Comparison of ENCODE assay signal across 20 cellular contexts in the genomic region with DNA sequence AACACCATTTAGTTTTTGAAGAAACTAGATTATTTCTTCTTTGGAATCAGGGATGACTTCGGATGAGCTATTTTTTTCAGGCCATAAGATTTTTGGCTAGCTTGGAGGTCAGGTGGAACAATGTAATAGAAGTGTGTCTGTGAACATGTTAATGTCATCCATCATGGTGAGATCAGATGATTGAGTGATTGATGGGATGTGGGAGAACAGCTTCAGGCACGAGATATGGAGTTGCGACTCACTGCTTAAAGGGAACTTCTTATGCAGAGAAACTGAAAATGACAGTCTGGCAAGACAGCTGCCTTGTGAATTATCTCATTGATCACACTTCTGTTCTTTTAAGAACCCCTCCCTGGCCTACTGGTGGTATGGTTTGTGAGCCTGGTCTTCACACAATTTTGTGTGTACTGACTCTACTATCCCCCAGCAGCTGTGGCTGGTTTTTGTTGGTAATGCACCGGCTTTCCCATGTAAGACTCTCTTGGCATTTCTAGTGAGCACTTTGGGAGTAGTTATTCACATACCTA.
"Had no signal": no experiment of that assay in that cellular context is flagged by ENCODE, and none has a peak within 500 bp of the region (broad histone marks: within the 10 kb centered on the region; RNA-seq: fewer than 3 reads in every experiment).

No MANE protein-coding gene starts in this region.

- H3K27ac ChIP-seq: coronary artery, dorsolateral prefrontal cortex, gastrocnemius medialis, heart right ventricle, right atrium auricular region, sigmoid colon, skin epidermis, thoracic aorta had no signal

- ATAC-seq: gastrocnemius medialis; heart right ventricle; mucosa of descending colon; naive thymus-derived CD8-positive, alpha-beta T cell; stimulated activated naive B cell treated with anti-CD40 and anti-IgM and Interleukin-4, amounts not matched to agents 10 μg/mL and 1 μg/mL and 100 μg/mL, for 72 hours; stimulated activated naive CD8-positive, alpha-beta T cell treated with anti-CD3 and anti-CD28 coated beads, Interleukin-15, amount 100 ng/mL, for 72 hours had no signal

- DNase-seq: dorsolateral prefrontal cortex; effector CD8-positive, alpha-beta T cell; gastrocnemius medialis; heart right ventricle; hypothalamus; kidney glomerular epithelial cell; mammary epithelial cell; mucosa of descending colon; naive thymus-derived CD8-positive, alpha-beta T cell; posterior cingulate gyrus; sigmoid colon; stimulated activated CD4-positive, alpha-beta T cell treated with anti-CD3 and anti-CD28 coated beads, Interleukin-2, amount 100 ng/mL, for 24 hours; stimulated activated CD4-positive, alpha-beta T cell treated with anti-CD3 and anti-CD28 coated beads, Interleukin-4, amount 100 ng/mL, for 4 hours; stimulated activated naive B cell treated with anti-CD40 and anti-IgM and Interleukin-4, amounts not matched to agents 10 μg/mL and 1 μg/mL and 100 μg/mL, for 72 hours; stimulated activated naive CD8-positive, alpha-beta T cell treated with anti-CD3 and anti-CD28 coated beads, Interleukin-15, amount 100 ng/mL, for 72 hours; trophoblast cell had no signal

- H3K9me3 ChIP-seq: gastrocnemius medialis, heart right ventricle, mucosa of descending colon, right atrium auricular region, sigmoid colon, thoracic aorta had no signal

- H3K27me3 ChIP-seq: dorsolateral prefrontal cortex, gastrocnemius medialis, right atrium auricular region, sigmoid colon had no signal

- H3K4me3 ChIP-seq: coronary artery, dorsolateral prefrontal cortex, gastrocnemius medialis, heart right ventricle, mucosa of descending colon, right atrium auricular region, sigmoid colon, skin epidermis, thoracic aorta had no signal

- H3K36me3 ChIP-seq: gastrocnemius medialis, heart right ventricle, right atrium auricular region, sigmoid colon, thoracic aorta had no signal
